In genomic region chr3:29430558-29430971, GRCh38 we compare ENCODE assay signal across 12 cellular contexts.
DNase-seq lines count a peak whose midpoint lies in the region; ATAC-seq and TF ChIP-seq lines count a peak whose summit lies in the region.
"Had no signal": no experiment of that assay in that cellular context is flagged by ENCODE, and none has a peak within 500 bp of the region (broad histone marks: within the 10 kb centered on the region; RNA-seq: fewer than 3 reads in every experiment).

No MANE protein-coding gene starts in this region.

- WGBS in H9 (ENCODE audit: extremely low coverage, insufficient read length, low lambda C conversion rate): no CpG with 5 or more reads among the region's 1 CpG
- WGBS in hepatocyte (ENCODE audit: low lambda C conversion rate, missing lambda C conversion rate): 29% methylated on average over 1 of the region's 1 CpG

- no peaks in the 10 kb centered on the region for H3K9me2 ChIP-seq in hepatocyte (replicated peaks; ENCODE audit: insufficient read depth)

- no peak overlapping the region for H4K5ac ChIP-seq in H9 (ENCODE audit: insufficient read length, low read depth, low read length)

- no peaks in the 10 kb centered on the region for H3K79me1 ChIP-seq in H9 (ENCODE audit: insufficient read depth, low read depth, low read length, poor library complexity, severe bottlenecking)

- H3K27ac Mint-ChIP-seq in H9: peak overlapping the region; percentile 25 to 83 (median 67); a peak in 5 of 7 replicates
- H3K27ac Mint-ChIP-seq: activated naive CD4-positive, alpha-beta T cell treated with anti-CD3 and anti-CD28 coated beads for 36 hours had no signal

- ATAC-seq in sciatic nerve: no peak

- H3K4me1 Mint-ChIP-seq in H9: peaks cover 12 to 26% of the 10 kb centered on the region in 2 experiments

- no peaks in the 10 kb centered on the region for H3K27me3 Mint-ChIP-seq in H9 (ENCODE audit: low read depth)

- H3K23ac ChIP-seq in H9 (ENCODE audit: insufficient read length, low read depth, low read length): no peak overlapping the region

- no peak overlapping the region for H4K8ac ChIP-seq in H9 (replicated peaks; ENCODE audit: insufficient read length, low read depth, low read length)

- H4K20me1 ChIP-seq in H9 (ENCODE audit: control insufficient read depth, insufficient read depth, insufficient read length) (no peaks in the 10 kb centered on the region), hepatocyte (ENCODE audit: insufficient read depth, poor library complexity, severe bottlenecking) (no peaks in the 10 kb centered on the region)

- no peak for TF ChIP-seq CTCF in H9 (conservative IDR thresholded peaks at IDR 0.05)
- no peak for TF ChIP-seq CTCF in hepatocyte (IDR thresholded peaks at IDR 0.05; ENCODE audit: poor library complexity)
- no peak for TF ChIP-seq CTCF in tibial artery (IDR thresholded peaks at IDR 0.05)

- H3K36me3 ChIP-seq in SK-N-MC (ENCODE audit: insufficient read depth, low read length): no peaks in the 10 kb centered on the region
- H3K36me3 ChIP-seq in hepatocyte (replicated peaks; ENCODE audit: insufficient read depth, low read depth): no peaks in the 10 kb centered on the region
- peaks cover 0 to 8% (median 0%) of the 10 kb centered on the region in 3 donors for H3K36me3 ChIP-seq in tibial artery

- no peaks in the 10 kb centered on the region for H3K27me3 ChIP-seq in H9 (ENCODE audit: insufficient read depth, low read length)
- no peaks in the 10 kb centered on the region for H3K27me3 ChIP-seq in hepatocyte
- no peaks in the 10 kb centered on the region for H3K27me3 ChIP-seq in tibial artery
- H3K27me3 ChIP-seq: spleen had no signal

- intact Hi-C loops in tibial artery (cut with DNase I; ENCODE audit: low total_unique reads): no loop called here
- intact Hi-C loops in sciatic nerve (cut with DNase I): no loop called here

- DNase-seq in H9 (no peak), SK-N-MC (ENCODE audit: low read depth, low spot score) (peak; percentile 78), hepatocyte (ENCODE audit: low spot score) (no peak), tibial artery (no peak), cerebellar cortex (ENCODE audit: low spot score) (no peak), sciatic nerve (ENCODE audit: low spot score) (no peak), medulla oblongata (ENCODE audit: extremely low spot score) (no peak)
- DNase-seq: activated CD4-positive, alpha-beta T cell treated with anti-CD3 and anti-CD28 coated beads for 4 hours; activated naive CD4-positive, alpha-beta T cell treated with anti-CD3 and anti-CD28 coated beads for 36 hours; NCI-H1048; spleen had no signal

- H3K4me1 ChIP-seq in H9 (ENCODE audit: insufficient read depth, low read length) (no peaks in the 10 kb centered on the region; the same call in 1 of the 2 replicates), hepatocyte (ENCODE audit: insufficient read depth) (peaks cover 12% of the 10 kb centered on the region), tibial artery (peaks cover 0 to 76% (median 36%) of the 10 kb centered on the region in 4 donors)
- H3K4me1 ChIP-seq: spleen had no signal

- H3K4me2 ChIP-seq in H9 (ENCODE audit: insufficient read depth, insufficient read length, low read length) (no peak overlapping the region), hepatocyte (peak overlapping the region; percentile 1)

- no peak overlapping the region for H2AK5ac ChIP-seq in H9 (ENCODE audit: insufficient read length, low read length)

- no peak overlapping the region for H3K56ac ChIP-seq in H9 (ENCODE audit: insufficient read length, low read depth, low read length)

- H3T11ph ChIP-seq in H9 (ENCODE audit: low read length): no peak overlapping the region

- no peak overlapping the region for H3K4me3 Mint-ChIP-seq in H9
- H3K4me3 Mint-ChIP-seq: activated naive CD4-positive, alpha-beta T cell treated with anti-CD3 and anti-CD28 coated beads for 36 hours had no signal

- H3K4ac ChIP-seq in H9 (ENCODE audit: low read depth, low read length): no peak overlapping the region

- no peak overlapping the region for H3K9ac ChIP-seq in H9 (ENCODE audit: extremely low read depth, insufficient read length, low read length)
- no peak overlapping the region for H3K9ac ChIP-seq in SK-N-MC (ENCODE audit: insufficient read length)

- peak overlapping the region; percentile 31 for H3K4me3 ChIP-seq in SK-N-MC
- no peak overlapping the region for H3K4me3 ChIP-seq in hepatocyte
- H3K4me3 ChIP-seq in tibial artery: no peak overlapping the region
- H3K4me3 ChIP-seq: lung, spleen had no signal

- no peaks in the 10 kb centered on the region for H3K79me2 ChIP-seq in H9 (ENCODE audit: insufficient read depth, low read length)
- peaks cover 26% of the 10 kb centered on the region for H3K79me2 ChIP-seq in hepatocyte

- H2AFZ ChIP-seq in H9 (ENCODE audit: low read length) (no peak overlapping the region), hepatocyte (no peak overlapping the region)

- H3K18ac ChIP-seq in H9 (ENCODE audit: insufficient read length, low read depth, low read length): no peak overlapping the region

- no peaks in the 10 kb centered on the region for H3K23me2 ChIP-seq in H9 (ENCODE audit: insufficient read length, low read depth, low read length, poor library complexity, severe bottlenecking)

- no peak overlapping the region for H4K91ac ChIP-seq in H9 (ENCODE audit: insufficient read length, low read depth, low read length)

- no peak overlapping the region for H2BK12ac ChIP-seq in H9 (ENCODE audit: insufficient read length, low read depth, low read length)

- no peaks in the 10 kb centered on the region for H3K36me3 Mint-ChIP-seq in H9 (ENCODE audit: insufficient read depth in 1 of 3, low read depth in 3 of 3)

- H3K14ac ChIP-seq in H9 (ENCODE audit: insufficient read depth, low read length): no peak overlapping the region

- H2BK120ac ChIP-seq in H9 (ENCODE audit: low read depth, low read length, poor library complexity, severe bottlenecking): no peak overlapping the region

- no peaks in the 10 kb centered on the region for H3K9me3 ChIP-seq in H9 (ENCODE audit: control insufficient read depth, low read depth, low read length)
- H3K9me3 ChIP-seq in SK-N-MC (ENCODE audit: low read depth, low read length): no peaks in the 10 kb centered on the region
- no peaks in the 10 kb centered on the region for H3K9me3 ChIP-seq in hepatocyte (ENCODE audit: low read depth)
- no peaks in the 10 kb centered on the region for H3K9me3 ChIP-seq in tibial artery
- H3K9me3 ChIP-seq: spleen had no signal

- no peak overlapping the region for H2BK15ac ChIP-seq in H9 (ENCODE audit: low read depth, low read length)

- H3K27ac ChIP-seq in H9 (ENCODE audit: insufficient read length, low read depth, low read length) (no peak overlapping the region), SK-N-MC (peak overlapping the region; percentile 96), hepatocyte (peak overlapping the region; percentile 35), tibial artery (peak overlapping the region; percentile 29 to 43)
- H3K27ac ChIP-seq: spleen had no signal

- H3K9me3 Mint-ChIP-seq in H9: no peaks in the 10 kb centered on the region
- H3K9me3 Mint-ChIP-seq: activated naive CD4-positive, alpha-beta T cell treated with anti-CD3 and anti-CD28 coated beads for 36 hours had no signal

- no peak overlapping the region for H2BK5ac ChIP-seq in H9 (ENCODE audit: insufficient read length, low read length)

- no peak overlapping the region for H2BK20ac ChIP-seq in H9 (ENCODE audit: low read depth, low read length, poor library complexity, severe bottlenecking)
